Comparison of ENCODE assay signal across 1 cellular context in the genomic region with DNA sequence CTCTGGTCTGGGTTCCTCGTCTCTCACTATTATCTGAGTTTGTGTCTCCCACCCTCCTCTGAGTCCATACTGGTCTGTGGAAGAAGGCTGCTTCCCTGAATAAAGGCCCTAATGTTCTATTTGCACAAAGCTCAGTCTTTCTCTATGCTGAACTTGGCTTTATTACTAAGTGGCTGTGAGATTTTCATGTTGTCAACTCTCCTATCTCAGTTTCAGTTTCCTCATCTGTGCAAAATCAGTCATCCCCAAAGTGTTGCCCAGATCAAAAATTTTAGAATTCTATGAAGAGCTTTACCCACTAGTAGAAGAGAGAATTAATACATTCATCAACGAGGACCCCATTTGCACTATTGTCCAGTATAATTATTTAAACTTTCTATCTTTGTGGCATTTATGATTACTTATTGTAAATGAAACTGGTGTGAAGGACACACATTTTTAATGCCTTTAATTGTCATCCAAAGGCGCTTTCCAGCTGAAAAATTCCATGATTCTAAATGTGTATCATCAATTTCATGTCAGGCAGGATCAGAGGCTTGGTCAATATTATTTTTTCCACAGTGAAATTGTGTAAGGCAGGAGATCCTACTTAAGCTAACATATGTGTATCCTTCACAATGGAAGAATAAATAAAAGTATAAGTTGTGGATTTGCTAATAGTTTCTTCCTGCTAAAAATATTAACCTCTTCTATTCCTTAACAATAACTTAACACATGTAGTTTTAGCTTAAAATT.
TF ChIP-seq lines count a peak whose summit lies in the region.

No MANE protein-coding gene starts in this region.

TF ChIP-seq in GM12878, 131 proteins besides CTCF, POLR2A, EP300 and RAD21 (continued from another document and continues in another):
- TF ChIP-seq, protein P1, sequence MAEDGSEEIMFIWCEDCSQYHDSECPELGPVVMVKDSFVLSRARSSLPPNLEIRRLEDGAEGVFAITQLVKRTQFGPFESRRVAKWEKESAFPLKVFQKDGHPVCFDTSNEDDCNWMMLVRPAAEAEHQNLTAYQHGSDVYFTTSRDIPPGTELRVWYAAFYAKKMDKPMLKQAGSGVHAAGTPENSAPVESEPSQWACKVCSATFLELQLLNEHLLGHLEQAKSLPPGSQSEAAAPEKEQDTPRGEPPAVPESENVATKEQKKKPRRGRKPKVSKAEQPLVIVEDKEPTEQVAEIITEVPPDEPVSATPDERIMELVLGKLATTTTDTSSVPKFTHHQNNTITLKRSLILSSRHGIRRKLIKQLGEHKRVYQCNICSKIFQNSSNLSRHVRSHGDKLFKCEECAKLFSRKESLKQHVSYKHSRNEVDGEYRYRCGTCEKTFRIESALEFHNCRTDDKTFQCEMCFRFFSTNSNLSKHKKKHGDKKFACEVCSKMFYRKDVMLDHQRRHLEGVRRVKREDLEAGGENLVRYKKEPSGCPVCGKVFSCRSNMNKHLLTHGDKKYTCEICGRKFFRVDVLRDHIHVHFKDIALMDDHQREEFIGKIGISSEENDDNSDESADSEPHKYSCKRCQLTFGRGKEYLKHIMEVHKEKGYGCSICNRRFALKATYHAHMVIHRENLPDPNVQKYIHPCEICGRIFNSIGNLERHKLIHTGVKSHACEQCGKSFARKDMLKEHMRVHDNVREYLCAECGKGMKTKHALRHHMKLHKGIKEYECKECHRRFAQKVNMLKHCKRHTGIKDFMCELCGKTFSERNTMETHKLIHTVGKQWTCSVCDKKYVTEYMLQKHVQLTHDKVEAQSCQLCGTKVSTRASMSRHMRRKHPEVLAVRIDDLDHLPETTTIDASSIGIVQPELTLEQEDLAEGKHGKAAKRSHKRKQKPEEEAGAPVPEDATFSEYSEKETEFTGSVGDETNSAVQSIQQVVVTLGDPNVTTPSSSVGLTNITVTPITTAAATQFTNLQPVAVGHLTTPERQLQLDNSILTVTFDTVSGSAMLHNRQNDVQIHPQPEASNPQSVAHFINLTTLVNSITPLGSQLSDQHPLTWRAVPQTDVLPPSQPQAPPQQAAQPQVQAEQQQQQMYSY (CRISPR knock-in tag; IDR thresholded peaks at IDR 0.05): no peak
- no peak for TF ChIP-seq RB1 (IDR thresholded peaks at IDR 0.05; ENCODE audit: borderline replicate concordance)
- TF ChIP-seq, protein P2, sequence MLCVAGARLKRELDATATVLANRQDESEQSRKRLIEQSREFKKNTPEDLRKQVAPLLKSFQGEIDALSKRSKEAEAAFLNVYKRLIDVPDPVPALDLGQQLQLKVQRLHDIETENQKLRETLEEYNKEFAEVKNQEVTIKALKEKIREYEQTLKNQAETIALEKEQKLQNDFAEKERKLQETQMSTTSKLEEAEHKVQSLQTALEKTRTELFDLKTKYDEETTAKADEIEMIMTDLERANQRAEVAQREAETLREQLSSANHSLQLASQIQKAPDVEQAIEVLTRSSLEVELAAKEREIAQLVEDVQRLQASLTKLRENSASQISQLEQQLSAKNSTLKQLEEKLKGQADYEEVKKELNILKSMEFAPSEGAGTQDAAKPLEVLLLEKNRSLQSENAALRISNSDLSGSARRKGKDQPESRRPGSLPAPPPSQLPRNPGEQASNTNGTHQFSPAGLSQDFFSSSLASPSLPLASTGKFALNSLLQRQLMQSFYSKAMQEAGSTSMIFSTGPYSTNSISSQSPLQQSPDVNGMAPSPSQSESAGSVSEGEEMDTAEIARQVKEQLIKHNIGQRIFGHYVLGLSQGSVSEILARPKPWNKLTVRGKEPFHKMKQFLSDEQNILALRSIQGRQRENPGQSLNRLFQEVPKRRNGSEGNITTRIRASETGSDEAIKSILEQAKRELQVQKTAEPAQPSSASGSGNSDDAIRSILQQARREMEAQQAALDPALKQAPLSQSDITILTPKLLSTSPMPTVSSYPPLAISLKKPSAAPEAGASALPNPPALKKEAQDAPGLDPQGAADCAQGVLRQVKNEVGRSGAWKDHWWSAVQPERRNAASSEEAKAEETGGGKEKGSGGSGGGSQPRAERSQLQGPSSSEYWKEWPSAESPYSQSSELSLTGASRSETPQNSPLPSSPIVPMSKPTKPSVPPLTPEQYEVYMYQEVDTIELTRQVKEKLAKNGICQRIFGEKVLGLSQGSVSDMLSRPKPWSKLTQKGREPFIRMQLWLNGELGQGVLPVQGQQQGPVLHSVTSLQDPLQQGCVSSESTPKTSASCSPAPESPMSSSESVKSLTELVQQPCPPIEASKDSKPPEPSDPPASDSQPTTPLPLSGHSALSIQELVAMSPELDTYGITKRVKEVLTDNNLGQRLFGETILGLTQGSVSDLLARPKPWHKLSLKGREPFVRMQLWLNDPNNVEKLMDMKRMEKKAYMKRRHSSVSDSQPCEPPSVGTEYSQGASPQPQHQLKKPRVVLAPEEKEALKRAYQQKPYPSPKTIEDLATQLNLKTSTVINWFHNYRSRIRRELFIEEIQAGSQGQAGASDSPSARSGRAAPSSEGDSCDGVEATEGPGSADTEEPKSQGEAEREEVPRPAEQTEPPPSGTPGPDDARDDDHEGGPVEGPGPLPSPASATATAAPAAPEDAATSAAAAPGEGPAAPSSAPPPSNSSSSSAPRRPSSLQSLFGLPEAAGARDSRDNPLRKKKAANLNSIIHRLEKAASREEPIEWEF (IDR thresholded peaks at IDR 0.05; ENCODE audit: insufficient replicate concordance, low read depth, low read length): no peak
- TF ChIP-seq, protein P3, sequence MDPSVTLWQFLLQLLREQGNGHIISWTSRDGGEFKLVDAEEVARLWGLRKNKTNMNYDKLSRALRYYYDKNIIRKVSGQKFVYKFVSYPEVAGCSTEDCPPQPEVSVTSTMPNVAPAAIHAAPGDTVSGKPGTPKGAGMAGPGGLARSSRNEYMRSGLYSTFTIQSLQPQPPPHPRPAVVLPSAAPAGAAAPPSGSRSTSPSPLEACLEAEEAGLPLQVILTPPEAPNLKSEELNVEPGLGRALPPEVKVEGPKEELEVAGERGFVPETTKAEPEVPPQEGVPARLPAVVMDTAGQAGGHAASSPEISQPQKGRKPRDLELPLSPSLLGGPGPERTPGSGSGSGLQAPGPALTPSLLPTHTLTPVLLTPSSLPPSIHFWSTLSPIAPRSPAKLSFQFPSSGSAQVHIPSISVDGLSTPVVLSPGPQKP (IDR thresholded peaks at IDR 0.05; ENCODE audit: low read depth, low read length): no peak
- no peak for TF ChIP-seq PAX8 (IDR thresholded peaks at IDR 0.05)
- TF ChIP-seq FOS (IDR thresholded peaks at IDR 0.05; ENCODE audit: borderline replicate concordance, extremely low read depth, insufficient read length): no peak
- no peak for TF ChIP-seq CBX5 (IDR thresholded peaks at IDR 0.05; ENCODE audit: low read depth)
- peak in 1 of 2 experiments; percentile 23; a peak in 1 of 4 replicates for TF ChIP-seq IKZF2 (IDR thresholded peaks at IDR 0.05)
- TF ChIP-seq HDGF (IDR thresholded peaks at IDR 0.05): no peak
- TF ChIP-seq NFIC (IDR thresholded peaks at IDR 0.05; ENCODE audit: low read depth, low read length): peak; percentile 57
- no peak for TF ChIP-seq TAF1 (IDR thresholded peaks at IDR 0.05; ENCODE audit: borderline replicate concordance, low read depth, low read length)
- TF ChIP-seq, protein P4, sequence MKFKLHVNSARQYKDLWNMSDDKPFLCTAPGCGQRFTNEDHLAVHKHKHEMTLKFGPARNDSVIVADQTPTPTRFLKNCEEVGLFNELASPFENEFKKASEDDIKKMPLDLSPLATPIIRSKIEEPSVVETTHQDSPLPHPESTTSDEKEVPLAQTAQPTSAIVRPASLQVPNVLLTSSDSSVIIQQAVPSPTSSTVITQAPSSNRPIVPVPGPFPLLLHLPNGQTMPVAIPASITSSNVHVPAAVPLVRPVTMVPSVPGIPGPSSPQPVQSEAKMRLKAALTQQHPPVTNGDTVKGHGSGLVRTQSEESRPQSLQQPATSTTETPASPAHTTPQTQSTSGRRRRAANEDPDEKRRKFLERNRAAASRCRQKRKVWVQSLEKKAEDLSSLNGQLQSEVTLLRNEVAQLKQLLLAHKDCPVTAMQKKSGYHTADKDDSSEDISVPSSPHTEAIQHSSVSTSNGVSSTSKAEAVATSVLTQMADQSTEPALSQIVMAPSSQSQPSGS (IDR thresholded peaks at IDR 0.05; ENCODE audit: low read length): 0 out of 2 replicates have a peak, but pooled peaks have one; percentile 32
- TF ChIP-seq IRF4 (IDR thresholded peaks at IDR 0.05; ENCODE audit: low read depth, low read length): no peak
- no peak for TF ChIP-seq GATAD2B (conservative IDR thresholded peaks at IDR 0.05; ENCODE audit: low read depth)
- TF ChIP-seq CEBPB (IDR thresholded peaks at IDR 0.05; ENCODE audit: borderline replicate concordance in 1 of 2, low read depth in 2 of 2, low read length in 2 of 2): 0 out of 4 replicates have a peak, but pooled peaks of 1 of the 2 experiments have one; percentile 22
- TF ChIP-seq RFX5 (IDR thresholded peaks at IDR 0.05; ENCODE audit: low read depth, low read length): no peak
- no peak for TF ChIP-seq SIN3A (IDR thresholded peaks at IDR 0.05; ENCODE audit: low read depth, low read length)
- TF ChIP-seq ZBED1 (IDR thresholded peaks at IDR 0.05; ENCODE audit: borderline replicate concordance): no peak
- TF ChIP-seq KAT2A (conservative IDR thresholded peaks at IDR 0.05; ENCODE audit: control insufficient read depth, low read depth, low read length): no peak
- no peak for TF ChIP-seq SPI1 (IDR thresholded peaks at IDR 0.05; ENCODE audit: borderline replicate concordance, insufficient read depth, low read depth, low read length)
- TF ChIP-seq, protein P5, sequence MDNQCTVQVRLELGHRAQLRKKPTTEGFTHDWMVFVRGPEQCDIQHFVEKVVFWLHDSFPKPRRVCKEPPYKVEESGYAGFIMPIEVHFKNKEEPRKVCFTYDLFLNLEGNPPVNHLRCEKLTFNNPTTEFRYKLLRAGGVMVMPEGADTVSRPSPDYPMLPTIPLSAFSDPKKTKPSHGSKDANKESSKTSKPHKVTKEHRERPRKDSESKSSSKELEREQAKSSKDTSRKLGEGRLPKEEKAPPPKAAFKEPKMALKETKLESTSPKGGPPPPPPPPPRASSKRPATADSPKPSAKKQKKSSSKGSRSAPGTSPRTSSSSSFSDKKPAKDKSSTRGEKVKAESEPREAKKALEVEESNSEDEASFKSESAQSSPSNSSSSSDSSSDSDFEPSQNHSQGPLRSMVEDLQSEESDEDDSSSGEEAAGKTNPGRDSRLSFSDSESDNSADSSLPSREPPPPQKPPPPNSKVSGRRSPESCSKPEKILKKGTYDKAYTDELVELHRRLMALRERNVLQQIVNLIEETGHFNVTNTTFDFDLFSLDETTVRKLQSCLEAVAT (IDR thresholded peaks at IDR 0.05): no peak
- TF ChIP-seq, protein P6, sequence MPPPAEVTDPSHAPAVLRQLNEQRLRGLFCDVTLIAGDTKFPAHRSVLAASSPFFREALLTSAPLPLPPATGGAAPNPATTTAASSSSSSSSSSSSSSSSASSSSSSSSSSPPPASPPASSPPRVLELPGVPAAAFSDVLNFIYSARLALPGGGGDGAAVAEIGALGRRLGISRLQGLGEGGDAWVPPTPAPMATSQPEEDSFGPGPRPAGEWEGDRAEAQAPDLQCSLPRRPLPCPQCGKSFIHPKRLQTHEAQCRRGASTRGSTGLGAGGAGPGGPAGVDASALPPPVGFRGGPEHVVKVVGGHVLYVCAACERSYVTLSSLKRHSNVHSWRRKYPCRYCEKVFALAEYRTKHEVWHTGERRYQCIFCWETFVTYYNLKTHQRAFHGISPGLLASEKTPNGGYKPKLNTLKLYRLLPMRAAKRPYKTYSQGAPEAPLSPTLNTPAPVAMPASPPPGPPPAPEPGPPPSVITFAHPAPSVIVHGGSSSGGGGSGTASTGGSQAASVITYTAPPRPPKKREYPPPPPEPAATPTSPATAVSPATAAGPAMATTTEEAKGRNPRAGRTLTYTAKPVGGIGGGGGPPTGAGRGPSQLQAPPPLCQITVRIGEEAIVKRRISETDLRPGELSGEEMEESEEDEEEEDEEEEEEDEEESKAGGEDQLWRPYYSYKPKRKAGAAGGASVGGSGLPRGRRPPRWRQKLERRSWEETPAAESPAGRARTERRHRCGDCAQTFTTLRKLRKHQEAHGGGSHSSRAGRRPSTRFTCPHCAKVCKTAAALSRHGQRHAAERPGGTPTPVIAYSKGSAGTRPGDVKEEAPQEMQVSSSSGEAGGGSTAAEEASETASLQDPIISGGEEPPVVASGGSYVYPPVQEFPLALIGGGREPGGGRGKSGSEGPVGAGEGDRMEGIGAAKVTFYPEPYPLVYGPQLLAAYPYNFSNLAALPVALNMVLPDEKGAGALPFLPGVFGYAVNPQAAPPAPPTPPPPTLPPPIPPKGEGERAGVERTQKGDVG (CRISPR knock-in tag; IDR thresholded peaks at IDR 0.05): no peak
- TF ChIP-seq EED (IDR thresholded peaks at IDR 0.05; ENCODE audit: low read depth): peak; percentile 26; the same call in 1 of the 2 replicates
- no peak for TF ChIP-seq HDAC6 (IDR thresholded peaks at IDR 0.05; ENCODE audit: unreplicated experiment)
- TF ChIP-seq TARDBP (IDR thresholded peaks at IDR 0.05; ENCODE audit: borderline replicate concordance): no peak
- TF ChIP-seq CHD2 (IDR thresholded peaks at IDR 0.05; ENCODE audit: borderline replicate concordance, low read depth, low read length): no peak
- no peak for TF ChIP-seq HCFC1 (IDR thresholded peaks at IDR 0.05; ENCODE audit: low read length)
- TF ChIP-seq PML (IDR thresholded peaks at IDR 0.05; ENCODE audit: low read length): no peak
- TF ChIP-seq YY1 (IDR thresholded peaks at IDR 0.05; ENCODE audit: low read depth, low read length): no peak
- no peak for TF ChIP-seq ZNF274 (IDR thresholded peaks at IDR 0.05; ENCODE audit: insufficient read depth, insufficient read length)
- no peak for TF ChIP-seq STAT3 (IDR thresholded peaks at IDR 0.05; ENCODE audit: low read depth, low read length)
- TF ChIP-seq PAX5 (IDR thresholded peaks at IDR 0.05; ENCODE audit: borderline replicate concordance, low read depth, low read length): no peak
- no peak for TF ChIP-seq MYC (IDR thresholded peaks at IDR 0.05; ENCODE audit: insufficient read depth, insufficient read length, insufficient replicate concordance, low read length, severe bottlenecking)
- peak; percentile 40; the same call in 1 of the 2 replicates for TF ChIP-seq RUNX3 (IDR thresholded peaks at IDR 0.05; ENCODE audit: low read length)
- no peak for TF ChIP-seq CREM (IDR thresholded peaks at IDR 0.05; ENCODE audit: low read depth)
- TF ChIP-seq SMARCA5 (IDR thresholded peaks at IDR 0.05): no peak
- TF ChIP-seq, protein P7, sequence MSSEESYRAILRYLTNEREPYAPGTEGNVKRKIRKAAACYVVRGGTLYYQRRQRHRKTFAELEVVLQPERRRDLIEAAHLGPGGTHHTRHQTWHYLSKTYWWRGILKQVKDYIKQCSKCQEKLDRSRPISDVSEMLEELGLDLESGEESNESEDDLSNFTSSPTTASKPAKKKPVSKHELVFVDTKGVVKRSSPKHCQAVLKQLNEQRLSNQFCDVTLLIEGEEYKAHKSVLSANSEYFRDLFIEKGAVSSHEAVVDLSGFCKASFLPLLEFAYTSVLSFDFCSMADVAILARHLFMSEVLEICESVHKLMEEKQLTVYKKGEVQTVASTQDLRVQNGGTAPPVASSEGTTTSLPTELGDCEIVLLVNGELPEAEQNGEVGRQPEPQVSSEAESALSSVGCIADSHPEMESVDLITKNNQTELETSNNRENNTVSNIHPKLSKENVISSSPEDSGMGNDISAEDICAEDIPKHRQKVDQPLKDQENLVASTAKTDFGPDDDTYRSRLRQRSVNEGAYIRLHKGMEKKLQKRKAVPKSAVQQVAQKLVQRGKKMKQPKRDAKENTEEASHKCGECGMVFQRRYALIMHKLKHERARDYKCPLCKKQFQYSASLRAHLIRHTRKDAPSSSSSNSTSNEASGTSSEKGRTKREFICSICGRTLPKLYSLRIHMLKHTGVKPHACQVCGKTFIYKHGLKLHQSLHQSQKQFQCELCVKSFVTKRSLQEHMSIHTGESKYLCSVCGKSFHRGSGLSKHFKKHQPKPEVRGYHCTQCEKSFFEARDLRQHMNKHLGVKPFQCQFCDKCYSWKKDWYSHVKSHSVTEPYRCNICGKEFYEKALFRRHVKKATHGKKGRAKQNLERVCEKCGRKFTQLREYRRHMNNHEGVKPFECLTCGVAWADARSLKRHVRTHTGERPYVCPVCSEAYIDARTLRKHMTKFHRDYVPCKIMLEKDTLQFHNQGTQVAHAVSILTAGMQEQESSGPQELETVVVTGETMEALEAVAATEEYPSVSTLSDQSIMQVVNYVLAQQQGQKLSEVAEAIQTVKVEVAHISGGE (CRISPR knock-in tag; IDR thresholded peaks at IDR 0.05): no peak
